8 cellular contexts compared by ENCODE assay signal in the genomic region with DNA sequence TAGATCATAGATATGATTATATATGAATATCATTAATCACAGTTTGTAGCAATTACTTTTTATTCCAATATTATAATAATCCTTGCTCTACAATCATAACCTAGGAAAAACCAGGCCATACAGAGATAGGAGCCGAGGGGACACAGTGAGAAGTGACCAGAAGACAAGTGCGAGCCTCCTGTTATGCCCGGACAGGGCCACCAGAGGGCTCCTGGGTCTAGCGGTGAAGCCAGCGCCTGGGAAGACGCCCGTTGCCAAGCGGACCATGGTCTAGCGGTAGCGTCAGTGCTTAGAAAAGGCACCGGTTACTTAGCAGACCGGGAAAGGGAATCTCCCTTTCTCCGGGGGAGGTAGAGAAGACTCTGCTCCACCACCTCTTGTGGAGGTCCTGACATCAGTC. TPM values are rescaled to one million over a fixed set of nuclear protein-coding genes. Genes with fewer than 3 reads are reported as not detected.
DNase-seq lines count a peak whose midpoint lies in the region; ATAC-seq and TF ChIP-seq lines count a peak whose summit lies in the region.
"Not testable (repeated sequence)": the region's sequence is repeated elsewhere in the genome, so short reads cannot be mapped to it uniquely, and the experiment has no call there.

No MANE protein-coding gene starts in this region.

- not testable (repeated sequence) for H3K27ac ChIP-seq in AG04450 (ENCODE audit: low read depth, low read length)

- not testable (repeated sequence) for H3K27me3 Mint-ChIP-seq in activated CD4-positive, alpha-beta T cell treated with anti-CD3 and anti-CD28 coated beads for 36 hours

- intact Hi-C loops in activated CD4-positive, alpha-beta T cell treated with anti-CD3 and anti-CD28 coated beads for 36 hours (cut with DNase I, micrococcal nuclease) = not testable (repeated sequence)

- not testable (repeated sequence) for H3K27me3 ChIP-seq in AG04450 (ENCODE audit: control insufficient read depth, insufficient read depth, low read length)

- CTCF ChIA-PET in AG04450 (lab: Charles Lee); activated CD4-positive, alpha-beta T cell treated with anti-CD3 and anti-CD28 coated beads for 36 hours (lab: Charles Lee): not testable (repeated sequence)

- POLR2A ChIA-PET in AG04450 (lab: Yijun Ruan, JAX); activated CD4-positive, alpha-beta T cell treated with anti-CD3 and anti-CD28 coated beads for 36 hours (lab: Charles Lee): not testable (repeated sequence)

- peaks cover 20% of the 10 kb centered on the region for H3K9me3 ChIP-seq in AG04450 (ENCODE audit: control insufficient read depth, insufficient read depth, low read length)

- H3K27ac Mint-ChIP-seq in activated CD4-positive, alpha-beta T cell treated with anti-CD3 and anti-CD28 coated beads for 36 hours = not testable (repeated sequence)

- not testable (repeated sequence) for DNase-seq in AG04450 (ENCODE audit: low read depth, low spot score); epithelial cell of proximal tubule (ENCODE audit: low read depth)
- DNase-seq in NCI-H1092 (lab: John Stamatoyannopoulos, UW) = peak; percentile 0
- peak; percentile 69 for DNase-seq in activated CD4-positive, alpha-beta T cell treated with anti-CD3 and anti-CD28 coated beads for 36 hours
- DNase-seq in activated naive CD4-positive, alpha-beta T cell treated with anti-CD3 and anti-CD28 coated beads, Interleukin-2, amount 50 U/mL, for 16 hours = peak; percentile 35
- DNase-seq in kidney tubule cell (ENCODE audit: low spot score) = peak; percentile 8
- peak; percentile 41 for DNase-seq in stimulated activated CD4-positive, alpha-beta T cell treated with anti-CD3 and anti-CD28 coated beads, Interleukin-4, amount 100 ng/mL, for 1 hour

- not testable (repeated sequence) for H3K4me3 ChIP-seq in AG04450 (ENCODE audit: low read depth, low read length); epithelial cell of proximal tubule (ENCODE audit: low read depth, low read length)

- TF ChIP-seq CTCF in AG04450 (IDR thresholded peaks at IDR 0.05; ENCODE audit: low read depth, low read length) = peak; percentile 18; the same call in 1 of the 2 replicates
- TF ChIP-seq CTCF in GM12873 (IDR thresholded peaks at IDR 0.05; ENCODE audit: insufficient read depth, low read depth, low read length, missing control alignments) = peak; percentile 38
- peak; percentile 34 for TF ChIP-seq CTCF in epithelial cell of proximal tubule (conservative IDR thresholded peaks at IDR 0.05; ENCODE audit: low read depth, low read length)

- H3K4me1 Mint-ChIP-seq in activated CD4-positive, alpha-beta T cell treated with anti-CD3 and anti-CD28 coated beads for 36 hours = not testable (repeated sequence)

- peaks cover 31% of the 10 kb centered on the region for H3K9me3 Mint-ChIP-seq in activated CD4-positive, alpha-beta T cell treated with anti-CD3 and anti-CD28 coated beads for 36 hours (ENCODE audit: low read depth)

- not testable (repeated sequence) for H3K4me3 Mint-ChIP-seq in activated CD4-positive, alpha-beta T cell treated with anti-CD3 and anti-CD28 coated beads for 36 hours

- ATAC-seq in activated CD4-positive, alpha-beta T cell treated with anti-CD3 and anti-CD28 coated beads for 36 hours = not testable (repeated sequence)

- not testable (repeated sequence) for H3K36me3 Mint-ChIP-seq in activated CD4-positive, alpha-beta T cell treated with anti-CD3 and anti-CD28 coated beads for 36 hours (ENCODE audit: low read depth)

RNA-seq across cellular contexts. Expression of gene ZNF26, which starts 9.3 kb away (rescaled TPM):
- 4.5 and 4.7 TPM in 2 replicates for polyA plus RNA-seq in AG04450 (2011; rRNA removed)
- polyA minus RNA-seq in AG04450 (2011; rRNA and poly(A)+ RNA removed) = 3.0 and 3.7 TPM in 2 replicates
- total RNA-seq in activated CD4-positive, alpha-beta T cell treated with anti-CD3 and anti-CD28 coated beads for 36 hours = 10 to 100 TPM; 12.3 to 17.0 TPM
- 3.9 and 6.7 TPM in 2 replicates for total RNA-seq in epithelial cell of proximal tubule

RNA-seq across cellular contexts. Expression of gene ZNF605, which starts 20.8 kb away (rescaled TPM):
- 8.7 and 13.6 TPM in 2 replicates for polyA plus RNA-seq in AG04450 (2011; rRNA removed)
- 6.9 and 7.9 TPM in 2 replicates for polyA minus RNA-seq in AG04450 (2011; rRNA and poly(A)+ RNA removed)
- 1 to 10 TPM; 8.0 to 8.3 TPM for total RNA-seq in activated CD4-positive, alpha-beta T cell treated with anti-CD3 and anti-CD28 coated beads for 36 hours
- 3.7 and 5.1 TPM in 2 replicates for total RNA-seq in epithelial cell of proximal tubule
